ENCODE assay signal across 19 cellular contexts in the genomic region with DNA sequence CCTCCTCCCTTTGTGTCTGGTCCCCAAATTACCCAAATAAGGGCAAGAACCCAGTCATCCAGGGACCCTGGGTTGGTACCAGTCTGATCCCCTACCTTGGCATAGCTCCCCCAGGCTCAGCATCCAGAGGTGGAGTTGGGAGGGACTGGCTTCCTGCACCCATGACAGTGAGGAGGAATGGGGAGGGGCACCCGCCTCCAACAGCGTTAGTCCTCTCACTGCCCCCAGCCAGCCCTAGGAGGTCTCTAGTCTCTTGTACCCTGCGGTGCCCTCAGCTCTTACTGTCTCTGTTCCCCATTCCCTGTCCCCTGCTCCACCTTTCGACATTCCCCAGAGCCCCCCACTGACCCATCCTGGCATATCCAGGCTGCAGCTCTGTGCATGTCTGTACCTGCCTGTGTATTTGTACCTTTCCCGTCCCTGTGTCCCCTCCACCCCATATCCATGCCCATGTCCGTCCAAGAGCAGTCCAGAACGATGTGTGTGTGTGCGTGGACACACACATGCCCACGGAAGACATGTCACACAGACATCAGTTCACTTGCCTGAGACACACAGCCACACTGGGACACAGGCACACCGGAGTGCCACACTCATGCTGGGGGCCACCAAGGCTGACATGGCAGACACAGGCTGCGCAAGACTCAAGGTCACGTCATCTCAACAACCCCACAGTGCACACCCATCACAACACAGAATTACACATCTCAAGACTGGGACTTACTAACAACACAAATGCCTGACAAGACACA. TPM values are rescaled to one million over a fixed set of nuclear protein-coding genes. Genes with fewer than 3 reads are reported as not detected.
DNase-seq lines count a peak whose midpoint lies in the region; FAIRE-seq and TF ChIP-seq lines count a peak whose summit lies in the region.
"Had no signal": no experiment of that assay in that cellular context is flagged by ENCODE, and none has a peak within 500 bp of the region (broad histone marks: within the 10 kb centered on the region; RNA-seq: fewer than 3 reads in every experiment).

No MANE protein-coding gene starts in this region.

- H3K4me3 Mint-ChIP-seq in activated naive CD4-positive, alpha-beta T cell treated with anti-CD3 and anti-CD28 coated beads for 36 hours: no peak overlapping the region
- H3K4me3 Mint-ChIP-seq: endodermal cell; stimulated activated naive CD8-positive, alpha-beta T cell treated with anti-CD3 and anti-CD28 coated beads, Interleukin-15, Interleukin-2, amounts not matched to agents 100 ng/mL and 50 ng/mL, for 24 hours had no signal

- peaks cover 32% of the 10 kb centered on the region for H3K27me3 ChIP-seq in bronchial epithelial cell (ENCODE audit: control insufficient read depth, insufficient read depth, low read length)
- H3K27me3 ChIP-seq in neuronal stem cell (ENCODE audit: control insufficient read depth in 3 of 3, insufficient read depth in 3 of 3, low read depth in 1 of 3, low read length in 3 of 3): peaks cover 28 to 57% (median 46%) of the 10 kb centered on the region in 3 experiments

- H4K91ac ChIP-seq in neuronal stem cell (ENCODE audit: low read depth, low read length, poor library complexity): no peak overlapping the region

- H3K36me3 ChIP-seq in bronchial epithelial cell (ENCODE audit: control insufficient read depth, insufficient read depth, low read length) (peaks cover 11% of the 10 kb centered on the region), neuronal stem cell (replicated peaks in 1 of 2; ENCODE audit: control insufficient read depth in 2 of 2, insufficient read depth in 2 of 2, low read length in 2 of 2) (peaks cover 3 to 7% of the 10 kb centered on the region in 2 donors)

- no peak overlapping the region for H2BK120ac ChIP-seq in neuronal stem cell (ENCODE audit: low read depth, low read length)

- peaks cover 21% of the 10 kb centered on the region for H3K27me3 Mint-ChIP-seq in activated naive CD4-positive, alpha-beta T cell treated with anti-CD3 and anti-CD28 coated beads for 36 hours (ENCODE audit: low read depth)

- peak; percentile 92 for FAIRE-seq in bronchial epithelial cell (lab: Jason Lieb, UNC)

- H3K4me3 ChIP-seq in bronchial epithelial cell (ENCODE audit: low read depth, low read length) (no peak overlapping the region), neuronal stem cell (ENCODE audit: low read length in 2 of 2) (no peak overlapping the region)
- H3K4me3 ChIP-seq: left ventricle myocardium inferior had no signal

- peaks cover 0 to 4% of the 10 kb centered on the region in 2 donors for H3K4me1 ChIP-seq in neuronal stem cell (ENCODE audit: control insufficient read depth in 2 of 2, insufficient read depth in 1 of 2, low read depth in 1 of 2, low read length in 2 of 2)
- H3K4me1 ChIP-seq: foreskin keratinocyte had no signal

- peak overlapping the region; percentile 86 for H4K8ac ChIP-seq in neuronal stem cell (ENCODE audit: low read depth, low read length)

- no peak for DNase-seq in activated naive CD4-positive, alpha-beta T cell treated with anti-CD3 and anti-CD28 coated beads for 36 hours
- no peak for DNase-seq in activated naive CD4-positive, alpha-beta T cell treated with Interleukin-2 at 50 U/mL for 16 hours
- DNase-seq in NCI-H69 (lab: John Stamatoyannopoulos, UW): peak; percentile 25
- DNase-seq in bronchial epithelial cell (ENCODE audit: low read depth): no peak
- no peak for DNase-seq in neuronal stem cell (ENCODE audit: low spot score)
- DNase-seq in NCI-H345 treated with DMSO at 0.1 percent for 48 hours (lab: John Stamatoyannopoulos, UW; ENCODE audit: unreplicated experiment): no peak
- DNase-seq in HuH-7.5 (ENCODE audit: low spot score): no peak
- no peak for DNase-seq in dermis blood vessel endothelial cell
- DNase-seq: caudate nucleus, DMS53, endodermal cell, foreskin keratinocyte, left ventricle myocardium inferior, NCI-H1436 treated with DMSO at 0.1 percent for 48 hours had no signal

- H2BK12ac ChIP-seq in neuronal stem cell (ENCODE audit: low read length): no peak overlapping the region

- H3K14ac ChIP-seq in neuronal stem cell (ENCODE audit: low read length): peak overlapping the region; percentile 57

- H3K23ac ChIP-seq in neuronal stem cell (ENCODE audit: low read depth, low read length, poor library complexity): no peak overlapping the region

- WGBS in neuronal stem cell (ENCODE audit: extremely low coverage in 2 of 2, insufficient read length in 2 of 2, insufficient replicate concordance in 1 of 2), 2 donors: no CpG with 5 or more reads among the region's 12 CpGs

- intact Hi-C loops in activated naive CD4-positive, alpha-beta T cell treated with anti-CD3 and anti-CD28 coated beads for 36 hours (cut with micrococcal nuclease): no loop called here

- H3K9me3 ChIP-seq in neuronal stem cell (replicated peaks in 1 of 2; ENCODE audit: control insufficient read depth in 2 of 2, insufficient read depth in 1 of 2, low read depth in 1 of 2, low read length in 2 of 2): peaks cover 0 to 3% of the 10 kb centered on the region in 2 donors
- H3K9me3 ChIP-seq: left ventricle myocardium inferior had no signal

- no peak overlapping the region for H3K4ac ChIP-seq in neuronal stem cell (ENCODE audit: low read length)

- H3K36me3 Mint-ChIP-seq in activated naive CD4-positive, alpha-beta T cell treated with anti-CD3 and anti-CD28 coated beads for 36 hours (ENCODE audit: low read depth): peaks cover 10% of the 10 kb centered on the region

- no peak for TF ChIP-seq CTCF in bronchial epithelial cell (IDR thresholded peaks at IDR 0.05; ENCODE audit: insufficient read depth, low read length, severe bottlenecking)

- peak overlapping the region; percentile 9 for H3K27ac Mint-ChIP-seq in activated naive CD4-positive, alpha-beta T cell treated with anti-CD3 and anti-CD28 coated beads for 36 hours
- H3K27ac Mint-ChIP-seq: endodermal cell; progenitor cell of endocrine pancreas; stimulated activated naive CD8-positive, alpha-beta T cell treated with anti-CD3 and anti-CD28 coated beads, Interleukin-15, Interleukin-2, amounts not matched to agents 100 ng/mL and 50 ng/mL, for 24 hours had no signal

- no peak overlapping the region for H2BK15ac ChIP-seq in neuronal stem cell (ENCODE audit: low read length)

- no peak overlapping the region for H3K27ac ChIP-seq in neuronal stem cell (replicated peaks; ENCODE audit: low read length)
- H3K27ac ChIP-seq: foreskin keratinocyte, HL-60, left ventricle myocardium inferior had no signal

- peaks cover 46% of the 10 kb centered on the region for H3K4me1 Mint-ChIP-seq in activated naive CD4-positive, alpha-beta T cell treated with anti-CD3 and anti-CD28 coated beads for 36 hours (ENCODE audit: low read depth)
- H3K4me1 Mint-ChIP-seq: endodermal cell had no signal

- H3K79me1 ChIP-seq in neuronal stem cell (ENCODE audit: low read depth, low read length): no peaks in the 10 kb centered on the region

- no peak overlapping the region for H3K4me2 ChIP-seq in neuronal stem cell (ENCODE audit: insufficient read depth, low read length, poor library complexity, severe bottlenecking)

- H2AFZ ChIP-seq in neuronal stem cell (ENCODE audit: low read length): no peak overlapping the region

- H2AK5ac ChIP-seq in neuronal stem cell (ENCODE audit: low read depth, low read length): no peak overlapping the region

- H3K18ac ChIP-seq in neuronal stem cell (ENCODE audit: low read length): peak overlapping the region; percentile 44

- CTCF ChIA-PET in activated naive CD4-positive, alpha-beta T cell treated with anti-CD3 and anti-CD28 coated beads for 36 hours (lab: Charles Lee): interaction anchor here (0.6 kb wide), 1 partner anchor 50 kb away, joined by 5 read pairs; no protein-coding TSS in a partner anchor

- peak overlapping the region; percentile 24 for H3K9ac ChIP-seq in neuronal stem cell (ENCODE audit: low read depth, low read length, poor library complexity)

- H3K9me3 Mint-ChIP-seq in activated naive CD4-positive, alpha-beta T cell treated with anti-CD3 and anti-CD28 coated beads for 36 hours: no peaks in the 10 kb centered on the region
- H3K9me3 Mint-ChIP-seq: endodermal cell; stimulated activated naive CD8-positive, alpha-beta T cell treated with anti-CD3 and anti-CD28 coated beads, Interleukin-15, Interleukin-2, amounts not matched to agents 100 ng/mL and 50 ng/mL, for 24 hours had no signal

- H2BK5ac ChIP-seq in neuronal stem cell (ENCODE audit: low read length): no peak overlapping the region

RNA-seq across cellular contexts. Expression of gene ERFL, which starts 17.8 kb away (rescaled TPM):
- total RNA-seq in activated naive CD4-positive, alpha-beta T cell treated with anti-CD3 and anti-CD28 coated beads for 36 hours: 1 to 10 TPM in 1 of 2 experiments, under 1 TPM in 1; 0.99 to 1.3 TPM
- under 0.01 TPM in 2 replicates for total RNA-seq in bronchial epithelial cell
- polyA plus RNA-seq in neuronal stem cell (2013, experiment 1 of 2): 0.47 TPM
- 0.44 TPM for polyA plus RNA-seq in neuronal stem cell (2013, experiment 2 of 2)
- total RNA-seq in dermis blood vessel endothelial cell: not detected in 2 replicates
- total RNA-seq: foreskin keratinocyte, left ventricle myocardium inferior, NCI-H460, SK-MEL-5 had no signal

RNA-seq across cellular contexts. Expression of gene ARHGEF1, which starts 27.4 kb away (rescaled TPM):
- 100 to 1,000 TPM; 246 to 260 TPM for total RNA-seq in activated naive CD4-positive, alpha-beta T cell treated with anti-CD3 and anti-CD28 coated beads for 36 hours
- total RNA-seq in bronchial epithelial cell (19.2 and 25.0 TPM in 2 replicates), dermis blood vessel endothelial cell (53.8 and 69.4 TPM in 2 replicates)
- 30.0 TPM for polyA plus RNA-seq in neuronal stem cell (2013, experiment 1 of 2)
- polyA plus RNA-seq in neuronal stem cell (2013, experiment 2 of 2): 29.8 TPM

RNA-seq across cellular contexts. Expression of gene CD79A, which starts 33.3 kb away (rescaled TPM):
- total RNA-seq in activated naive CD4-positive, alpha-beta T cell treated with anti-CD3 and anti-CD28 coated beads for 36 hours: 1 to 10 TPM; 2.5 to 2.7 TPM
- not detected in 2 replicates for total RNA-seq in bronchial epithelial cell
- polyA plus RNA-seq in neuronal stem cell (2013, experiment 1 of 2): 0.67 TPM
- polyA plus RNA-seq in neuronal stem cell (2013, experiment 2 of 2): 0.64 TPM
- 0.09 and 0.34 TPM in 2 replicates for total RNA-seq in dermis blood vessel endothelial cell
- total RNA-seq: endodermal cell, left ventricle myocardium inferior, NCI-H460 had no signal

RNA-seq across cellular contexts. Expression of gene RABAC1, which starts 48.7 kb away (rescaled TPM):
- 10 to 100 TPM; 32.8 TPM for total RNA-seq in activated naive CD4-positive, alpha-beta T cell treated with anti-CD3 and anti-CD28 coated beads for 36 hours
- total RNA-seq in bronchial epithelial cell (96.6 and 98.4 TPM in 2 replicates), dermis blood vessel endothelial cell (73.9 and 132 TPM in 2 replicates)
- 83.3 TPM for polyA plus RNA-seq in neuronal stem cell (2013, experiment 1 of 2)
- polyA plus RNA-seq in neuronal stem cell (2013, experiment 2 of 2): 90.0 TPM

RNA-seq across cellular contexts. Expression of gene RPS19, which starts 50.4 kb away (rescaled TPM):
- total RNA-seq in activated naive CD4-positive, alpha-beta T cell treated with anti-CD3 and anti-CD28 coated beads for 36 hours: 1,000 to 10,000 TPM; 4,092 to 4,109 TPM
- total RNA-seq in bronchial epithelial cell (2,069 and 2,277 TPM in 2 replicates), dermis blood vessel endothelial cell (1,021 and 1,770 TPM in 2 replicates)
- polyA plus RNA-seq in neuronal stem cell (2013, experiment 1 of 2): 4,580 TPM
- polyA plus RNA-seq in neuronal stem cell (2013, experiment 2 of 2): 4,472 TPM
